ENCODE assay signal across 18 cellular contexts in genomic region chr4:79597266-79597665, GRCh38.
DNase-seq lines count a peak whose midpoint lies in the region; ATAC-seq and TF ChIP-seq lines count a peak whose summit lies in the region.
"Had no signal": no experiment of that assay in that cellular context is flagged by ENCODE, and none has a peak within 500 bp of the region (broad histone marks: within the 10 kb centered on the region; RNA-seq: fewer than 3 reads in every experiment).

No MANE protein-coding gene starts in this region.

- no peak for TF ChIP-seq CTCF in coronary artery (IDR thresholded peaks at IDR 0.05)
- TF ChIP-seq CTCF in sigmoid colon (IDR thresholded peaks at IDR 0.05), result no peak

- H3K18ac ChIP-seq in trophoblast cell (ENCODE audit: low read length), result no peak overlapping the region

- H4K91ac ChIP-seq in trophoblast cell (ENCODE audit: low read depth, low read length), result no peak overlapping the region

- no peaks in the 10 kb centered on the region for H3K79me1 ChIP-seq in trophoblast cell (ENCODE audit: low read length)

- no peak overlapping the region for H2BK5ac ChIP-seq in trophoblast cell (ENCODE audit: low read depth, low read length, poor library complexity)

- no peak overlapping the region for H3K14ac ChIP-seq in trophoblast cell (ENCODE audit: low read length)

- no peak overlapping the region for H3K9ac ChIP-seq in trophoblast cell (ENCODE audit: low read length)
- H3K9ac ChIP-seq: SK-N-SH had no signal

- H2AK5ac ChIP-seq in trophoblast cell (ENCODE audit: low read length), result no peak overlapping the region

- H3K4me2 ChIP-seq in trophoblast cell (ENCODE audit: low read length), result no peak overlapping the region
- H3K4me2 ChIP-seq: SK-N-SH had no signal

- WGBS in trophoblast cell (ENCODE audit: extremely low coverage, insufficient coverage, insufficient read length), result no CpG with 5 or more reads among the region's 2 CpGs
- WGBS in sigmoid colon, 2 donors, result 57 to 81% methylated on average over 2 of the region's 2 CpGs

- TF ChIP-seq POLR2A in sigmoid colon (IDR thresholded peaks at IDR 0.05), result no peak

- DNase-seq in DMS 273 (lab: John Stamatoyannopoulos, UW; ENCODE audit: unreplicated experiment) (peak; percentile 73), MG63 (peak; percentile 11), coronary artery (ENCODE audit: low spot score) (no peak), trophoblast cell (peak; percentile 35 to 58), sigmoid colon (no peak)
- DNase-seq: activated CD8-positive, alpha-beta T cell treated with anti-CD3 and anti-CD28 coated beads, Interleukin-2, amount 10 ng/mL, durations not matched to agents 7 days and 5 days; activated effector memory CD4-positive, alpha-beta T cell treated with anti-CD3 and anti-CD28 coated beads, Interleukin-2, amount 50 U/mL, for 16 hours; body of pancreas; CD8-positive, alpha-beta T cell; effector CD8-positive, alpha-beta T cell; glutamatergic neuron; NCI-H1092 treated with DMSO at 0.1 percent for 48 hours; NCI-H345; SK-N-SH; testis had no signal

- intact Hi-C loops in sigmoid colon (cut with DNase I), result no loop called here

- no peak overlapping the region for H2AFZ ChIP-seq in trophoblast cell (ENCODE audit: insufficient read depth, low read length, poor library complexity)

- H3K23ac ChIP-seq in trophoblast cell (ENCODE audit: low read length), result no peak overlapping the region

- no peaks in the 10 kb centered on the region for H3K79me2 ChIP-seq in trophoblast cell (ENCODE audit: control insufficient read depth, insufficient read depth, low read length, poor library complexity)

- no peak overlapping the region for H3K4ac ChIP-seq in trophoblast cell (ENCODE audit: low read depth, low read length)

- no peak for ATAC-seq in HG02642 (IDR thresholded peaks at IDR 0.05; ENCODE audit: poor library complexity, unreplicated experiment)
- no peak for ATAC-seq in GM19023 (IDR thresholded peaks at IDR 0.05; ENCODE audit: unreplicated experiment)
- no peak for ATAC-seq in GM19455 (IDR thresholded peaks at IDR 0.05; ENCODE audit: unreplicated experiment)
- ATAC-seq: activated CD8-positive, alpha-beta T cell treated with anti-CD3 and anti-CD28 coated beads, Interleukin-2, amount 10 ng/mL, durations not matched to agents 7 days and 5 days; body of pancreas; CD8-positive, alpha-beta T cell had no signal

- no peak overlapping the region for H4K8ac ChIP-seq in trophoblast cell (ENCODE audit: low read depth, low read length)

- H3K9me3 ChIP-seq in MG63 (no peaks in the 10 kb centered on the region), trophoblast cell (ENCODE audit: insufficient read depth, low read depth, low read length) (no peaks in the 10 kb centered on the region), sigmoid colon (no peaks in the 10 kb centered on the region)
- H3K9me3 ChIP-seq: body of pancreas, SK-N-SH, testis had no signal

- H3K4me3 ChIP-seq in MG63, result no peak overlapping the region
- no peak overlapping the region for H3K4me3 ChIP-seq in coronary artery
- H3K4me3 ChIP-seq in trophoblast cell (ENCODE audit: low read depth, low read length), result no peak overlapping the region
- H3K4me3 ChIP-seq in sigmoid colon, result no peak overlapping the region
- H3K4me3 ChIP-seq: body of pancreas, testis had no signal

- H3K27ac ChIP-seq in coronary artery, result peak overlapping the region; percentile 76 to 87
- no peak overlapping the region for H3K27ac ChIP-seq in trophoblast cell (ENCODE audit: low read depth, low read length)
- H3K27ac ChIP-seq in sigmoid colon, result peak overlapping the region in 1 of 4 donors; percentile 78
- H3K27ac ChIP-seq: body of pancreas had no signal

- H3K27me3 ChIP-seq in MG63 (no peaks in the 10 kb centered on the region), trophoblast cell (ENCODE audit: insufficient read depth, low read length) (no peaks in the 10 kb centered on the region), sigmoid colon (no peaks in the 10 kb centered on the region)
- H3K27me3 ChIP-seq: body of pancreas, testis had no signal

- H2BK12ac ChIP-seq in trophoblast cell (ENCODE audit: low read length), result no peak overlapping the region

- no peak for TF ChIP-seq EP300 in sigmoid colon (IDR thresholded peaks at IDR 0.05)

- no peak overlapping the region for H4K12ac ChIP-seq in trophoblast cell (ENCODE audit: low read depth, low read length)

- H3K4me1 ChIP-seq in trophoblast cell (ENCODE audit: control insufficient read depth in 1 of 2, insufficient read depth in 2 of 2, low read length in 2 of 2) (no peaks in the 10 kb centered on the region), sigmoid colon (peaks cover 0 to 25% (median 21%) of the 10 kb centered on the region in 4 donors)
- H3K4me1 ChIP-seq: body of pancreas, testis had no signal

- H2BK120ac ChIP-seq in trophoblast cell (ENCODE audit: insufficient read depth, low read length, poor library complexity), result no peak overlapping the region

- no peaks in the 10 kb centered on the region for H3K36me3 ChIP-seq in MG63
- no peaks in the 10 kb centered on the region for H3K36me3 ChIP-seq in trophoblast cell (ENCODE audit: control insufficient read depth in 1 of 2, insufficient read depth in 2 of 2, low read length in 2 of 2)
- H3K36me3 ChIP-seq in sigmoid colon, result no peaks in the 10 kb centered on the region

Comparison
In these comparisons a context has a peak if more than half of its experiments do, and no peak if none do; other contexts are left out.
1. DNase-seq: peak in DMS 273 (single experiment), MG63 (single experiment) and trophoblast cell (2 of 2); none in coronary artery (single experiment) and sigmoid colon (single experiment).